ENCODE assay signal across 24 cellular contexts in the genomic region with DNA sequence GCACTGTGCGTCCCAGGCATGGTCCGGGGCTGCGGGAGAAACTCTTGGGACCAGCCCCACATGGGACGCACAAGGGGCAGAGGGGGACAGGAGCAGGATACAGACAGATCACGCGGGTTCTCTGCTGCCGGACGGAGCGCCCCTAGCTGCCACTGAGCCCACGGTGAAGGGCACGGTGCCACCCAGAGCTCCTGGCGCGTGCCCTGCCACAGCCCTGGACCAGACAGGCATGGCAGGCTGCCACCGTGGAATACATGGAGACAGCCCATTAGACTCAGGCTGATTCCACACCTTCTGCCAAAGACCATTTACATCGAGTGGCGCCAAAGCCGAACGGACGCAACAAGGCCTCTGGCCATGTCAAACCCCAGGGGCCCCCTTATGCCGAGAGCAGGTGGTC.
"Had no signal": no experiment of that assay in that cellular context is flagged by ENCODE, and none has a peak within 500 bp of the region (broad histone marks: within the 10 kb centered on the region; RNA-seq: fewer than 3 reads in every experiment).

No MANE protein-coding gene starts in this region.

- H3K27ac Mint-ChIP-seq: activated naive CD8-positive, alpha-beta T cell; activated T-cell treated with anti-CD3 and anti-CD28 coated beads, Interleukin-2, amount 50 U/mL, for 72 hours; nephron progenitor cell had no signal

- DNase-seq: activated CD4-positive, alpha-beta T cell treated with anti-CD3 and anti-CD28 coated beads for 4 hours; activated CD4-positive, alpha-beta T cell treated with anti-CD3 and anti-CD28 coated beads, Interleukin-2, amount 50 U/mL, for 4 hours; activated effector memory CD4-positive, alpha-beta T cell treated with Interleukin-2 at 50 U/mL for 16 hours; activated naive CD4-positive, alpha-beta T cell treated with Interleukin-2 at 50 U/mL for 16 hours; activated T-cell treated with anti-CD3 and anti-CD28 coated beads for 4 hours; activated T-cell treated with anti-CD3 and anti-CD28 coated beads, Interleukin-2, amount 50 U/mL, for 72 hours; cortex of kidney; foreskin fibroblast; kidney glomerular epithelial cell; mammary epithelial cell; naive B cell; nephron progenitor cell; stimulated activated CD4-positive, alpha-beta T cell treated with anti-CD3 and anti-CD28 coated beads, Interleukin-15, amount 100 ng/mL, for 24 hours; stimulated activated CD4-positive, alpha-beta T cell treated with anti-CD3 and anti-CD28 coated beads, Interleukin-2, amount 100 ng/mL, for 24 hours; stimulated activated naive CD4-positive, alpha-beta T cell; tibial artery had no signal

- H3K36me3 ChIP-seq: prostate gland had no signal

- H3K4me3 ChIP-seq: left lung, pancreas, prostate gland, suprapubic skin, tibial artery had no signal

- H3K9me3 Mint-ChIP-seq: activated T-cell treated with anti-CD3 and anti-CD28 coated beads, Interleukin-2, amount 50 U/mL, for 72 hours; naive B cell; nephron progenitor cell had no signal

- H3K27ac ChIP-seq: left lung, pancreas, prostate gland, suprapubic skin, tibial artery, VCaP had no signal

- H3K9me3 ChIP-seq: left lung, pancreas, prostate gland, suprapubic skin, tibial artery had no signal

- H3K36me3 Mint-ChIP-seq: naive B cell had no signal

- H3K4me3 Mint-ChIP-seq: activated naive CD8-positive, alpha-beta T cell; activated T-cell treated with anti-CD3 and anti-CD28 coated beads, Interleukin-2, amount 50 U/mL, for 72 hours; naive B cell; nephron progenitor cell had no signal

- ATAC-seq: activated T-cell treated with anti-CD3 and anti-CD28 coated beads, Interleukin-2, amount 50 U/mL, for 72 hours; left lung; pancreas had no signal

- H3K27me3 Mint-ChIP-seq: activated naive CD8-positive, alpha-beta T cell; naive B cell had no signal

- H3K4me1 ChIP-seq: pancreas, prostate gland, suprapubic skin, tibial artery had no signal

- FAIRE-seq: endothelial cell of umbilical vein, pancreas, TTC549 had no signal

- H3K27me3 ChIP-seq: left lung, pancreas, suprapubic skin, tibial artery had no signal
